In the genomic region with DNA sequence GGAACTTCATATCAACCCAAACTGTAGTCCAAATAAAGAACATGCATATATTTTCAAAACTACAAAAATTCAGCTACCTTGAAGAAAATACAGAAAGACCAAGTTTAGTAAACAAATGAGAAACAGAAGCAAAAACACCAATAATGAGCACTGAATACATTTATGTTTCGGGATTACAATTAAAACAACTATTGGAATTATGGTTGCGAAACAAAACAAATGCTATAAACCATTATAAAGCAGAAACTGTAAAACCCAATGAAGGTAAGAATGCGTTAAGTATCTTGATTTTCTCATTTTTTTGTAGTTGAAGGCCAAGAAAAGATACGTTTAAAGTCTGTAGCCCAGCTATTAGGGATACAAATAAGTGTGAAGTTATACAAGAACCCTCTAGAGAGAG, we compare ENCODE assay signal across 10 cellular contexts. TPM values are rescaled to one million over a fixed set of nuclear protein-coding genes. Genes with fewer than 3 reads are reported as not detected.
"Had no signal": no experiment of that assay in that cellular context is flagged by ENCODE, and none has a peak within 500 bp of the region (broad histone marks: within the 10 kb centered on the region; RNA-seq: fewer than 3 reads in every experiment).

No MANE protein-coding gene starts in this region.

- H3K4me1 ChIP-seq: HAP-1 had no signal

- H3K9ac ChIP-seq: GM23248 had no signal

- H3K27ac Mint-ChIP-seq: HFFc6 had no signal

- H3K4me3 Mint-ChIP-seq: HFFc6 had no signal

- H2AFZ ChIP-seq: GM23248 had no signal

- FAIRE-seq: HTR-8/SVneo, K562 had no signal

- H3K4me3 ChIP-seq: GM23248, HAP-1, K562 had no signal

- H3K9me3 Mint-ChIP-seq: HFFc6 had no signal

- H3K9me3 ChIP-seq: HAP-1 had no signal

- DNase-seq: GM23248, GOT3, H7, HFFc6, KG1 had no signal

- ATAC-seq: HCT116, K562 had no signal

- H3K27ac ChIP-seq: GM23248 had no signal

- H3K36me3 ChIP-seq: HAP-1 had no signal

RNA-seq across cellular contexts. Expression of a gene that starts 9.7 kb away (rescaled TPM):
- total RNA-seq: HT-29 had no signal
